In the genomic region with DNA sequence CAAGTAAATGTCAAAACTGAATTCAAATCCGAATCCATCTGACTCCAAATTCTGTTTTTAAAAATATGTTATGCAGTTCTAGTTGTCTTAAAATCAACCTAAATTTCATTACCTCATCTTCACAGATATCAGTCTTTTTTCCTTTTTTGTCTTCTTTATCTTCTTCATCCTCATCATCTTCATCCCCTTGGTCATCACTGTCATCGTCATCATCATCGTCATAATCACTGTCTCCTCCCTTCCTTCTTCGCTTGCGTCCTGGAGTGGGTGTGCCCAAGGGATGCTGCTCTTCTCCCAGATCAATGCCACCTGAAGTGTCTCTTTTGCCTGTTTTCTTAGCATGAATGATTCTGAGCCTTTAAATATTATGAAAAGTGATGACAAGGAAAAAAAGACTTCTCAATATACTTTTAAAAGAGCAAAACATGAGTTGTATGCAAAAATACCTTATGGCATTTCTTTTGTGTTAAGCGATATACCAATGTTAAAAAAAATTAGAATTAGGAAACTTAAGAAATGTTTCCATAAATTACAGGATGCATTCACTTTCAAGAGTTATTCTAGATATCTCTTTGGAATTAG, we compare ENCODE assay signal across 1 cellular context.
A peak's percentile ranks its signal among the peaks of the same experiment; 100 is the strongest.
TF ChIP-seq lines count a peak whose summit lies in the region.

No MANE protein-coding gene starts in this region.

TF ChIP-seq in HepG2, 621 proteins besides CTCF, POLR2A, EP300 and RAD21:
- TF ChIP-seq, protein P1, sequence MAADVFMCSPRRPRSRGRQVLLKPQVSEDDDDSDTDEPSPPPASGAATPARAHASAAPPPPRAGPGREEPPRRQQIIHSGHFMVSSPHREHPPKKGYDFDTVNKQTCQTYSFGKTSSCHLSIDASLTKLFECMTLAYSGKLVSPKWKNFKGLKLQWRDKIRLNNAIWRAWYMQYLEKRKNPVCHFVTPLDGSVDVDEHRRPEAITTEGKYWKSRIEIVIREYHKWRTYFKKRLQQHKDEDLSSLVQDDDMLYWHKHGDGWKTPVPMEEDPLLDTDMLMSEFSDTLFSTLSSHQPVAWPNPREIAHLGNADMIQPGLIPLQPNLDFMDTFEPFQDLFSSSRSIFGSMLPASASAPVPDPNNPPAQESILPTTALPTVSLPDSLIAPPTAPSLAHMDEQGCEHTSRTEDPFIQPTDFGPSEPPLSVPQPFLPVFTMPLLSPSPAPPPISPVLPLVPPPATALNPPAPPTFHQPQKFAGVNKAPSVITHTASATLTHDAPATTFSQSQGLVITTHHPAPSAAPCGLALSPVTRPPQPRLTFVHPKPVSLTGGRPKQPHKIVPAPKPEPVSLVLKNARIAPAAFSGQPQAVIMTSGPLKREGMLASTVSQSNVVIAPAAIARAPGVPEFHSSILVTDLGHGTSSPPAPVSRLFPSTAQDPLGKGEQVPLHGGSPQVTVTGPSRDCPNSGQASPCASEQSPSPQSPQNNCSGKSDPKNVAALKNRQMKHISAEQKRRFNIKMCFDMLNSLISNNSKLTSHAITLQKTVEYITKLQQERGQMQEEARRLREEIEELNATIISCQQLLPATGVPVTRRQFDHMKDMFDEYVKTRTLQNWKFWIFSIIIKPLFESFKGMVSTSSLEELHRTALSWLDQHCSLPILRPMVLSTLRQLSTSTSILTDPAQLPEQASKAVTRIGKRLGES (CRISPR knock-in tag; IDR thresholded peaks at IDR 0.05; ENCODE audit: borderline replicate concordance), result no peak
- TF ChIP-seq ZNF337 (CRISPR knock-in tag; IDR thresholded peaks at IDR 0.05; ENCODE audit: borderline replicate concordance, low read depth) (no peak), ZMYM2 (CRISPR knock-in tag; IDR thresholded peaks at IDR 0.05) (no peak), ZNF766 (CRISPR knock-in tag; IDR thresholded peaks at IDR 0.05; ENCODE audit: borderline replicate concordance) (no peak), THYN1 (CRISPR knock-in tag; IDR thresholded peaks at IDR 0.05; ENCODE audit: borderline replicate concordance, low read depth) (no peak), RBM22 (optimal IDR thresholded peaks at IDR 0.05; ENCODE audit: low read length) (no peak), YEATS4 (CRISPR knock-in tag; IDR thresholded peaks at IDR 0.05; ENCODE audit: borderline replicate concordance) (no peak), CREB1 (IDR thresholded peaks at IDR 0.05) (peak; percentile 59), CREB1 (CRISPR knock-in tag; IDR thresholded peaks at IDR 0.05) (no peak), NFRKB (IDR thresholded peaks at IDR 0.05) (no peak), POLR2AphosphoS5 (IDR thresholded peaks at IDR 0.05; ENCODE audit: low read depth, low read length) (no peak), MAFF (IDR thresholded peaks at IDR 0.05; ENCODE audit: low read depth, low read length) (peak; percentile 58), TRIM24 (CRISPR knock-in tag; IDR thresholded peaks at IDR 0.05) (no peak), ZNF7 (CRISPR knock-in tag; IDR thresholded peaks at IDR 0.05) (no peak), MAFK (conservative IDR thresholded peaks at IDR 0.05 in 1 of 2, IDR thresholded peaks at IDR 0.05 in 1 of 2; ENCODE audit: low read length in 2 of 2) (peak; percentile 41 to 76), CEBPB (IDR thresholded peaks at IDR 0.05; ENCODE audit: borderline replicate concordance, low read depth, low read length) (no peak), MED8 (CRISPR knock-in tag; IDR thresholded peaks at IDR 0.05; ENCODE audit: insufficient replicate concordance) (no peak)
- TF ChIP-seq, protein P2, sequence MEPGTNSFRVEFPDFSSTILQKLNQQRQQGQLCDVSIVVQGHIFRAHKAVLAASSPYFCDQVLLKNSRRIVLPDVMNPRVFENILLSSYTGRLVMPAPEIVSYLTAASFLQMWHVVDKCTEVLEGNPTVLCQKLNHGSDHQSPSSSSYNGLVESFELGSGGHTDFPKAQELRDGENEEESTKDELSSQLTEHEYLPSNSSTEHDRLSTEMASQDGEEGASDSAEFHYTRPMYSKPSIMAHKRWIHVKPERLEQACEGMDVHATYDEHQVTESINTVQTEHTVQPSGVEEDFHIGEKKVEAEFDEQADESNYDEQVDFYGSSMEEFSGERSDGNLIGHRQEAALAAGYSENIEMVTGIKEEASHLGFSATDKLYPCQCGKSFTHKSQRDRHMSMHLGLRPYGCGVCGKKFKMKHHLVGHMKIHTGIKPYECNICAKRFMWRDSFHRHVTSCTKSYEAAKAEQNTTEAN (CRISPR knock-in tag; conservative IDR thresholded peaks at IDR 0.05), result no peak
- TF ChIP-seq, protein P3, sequence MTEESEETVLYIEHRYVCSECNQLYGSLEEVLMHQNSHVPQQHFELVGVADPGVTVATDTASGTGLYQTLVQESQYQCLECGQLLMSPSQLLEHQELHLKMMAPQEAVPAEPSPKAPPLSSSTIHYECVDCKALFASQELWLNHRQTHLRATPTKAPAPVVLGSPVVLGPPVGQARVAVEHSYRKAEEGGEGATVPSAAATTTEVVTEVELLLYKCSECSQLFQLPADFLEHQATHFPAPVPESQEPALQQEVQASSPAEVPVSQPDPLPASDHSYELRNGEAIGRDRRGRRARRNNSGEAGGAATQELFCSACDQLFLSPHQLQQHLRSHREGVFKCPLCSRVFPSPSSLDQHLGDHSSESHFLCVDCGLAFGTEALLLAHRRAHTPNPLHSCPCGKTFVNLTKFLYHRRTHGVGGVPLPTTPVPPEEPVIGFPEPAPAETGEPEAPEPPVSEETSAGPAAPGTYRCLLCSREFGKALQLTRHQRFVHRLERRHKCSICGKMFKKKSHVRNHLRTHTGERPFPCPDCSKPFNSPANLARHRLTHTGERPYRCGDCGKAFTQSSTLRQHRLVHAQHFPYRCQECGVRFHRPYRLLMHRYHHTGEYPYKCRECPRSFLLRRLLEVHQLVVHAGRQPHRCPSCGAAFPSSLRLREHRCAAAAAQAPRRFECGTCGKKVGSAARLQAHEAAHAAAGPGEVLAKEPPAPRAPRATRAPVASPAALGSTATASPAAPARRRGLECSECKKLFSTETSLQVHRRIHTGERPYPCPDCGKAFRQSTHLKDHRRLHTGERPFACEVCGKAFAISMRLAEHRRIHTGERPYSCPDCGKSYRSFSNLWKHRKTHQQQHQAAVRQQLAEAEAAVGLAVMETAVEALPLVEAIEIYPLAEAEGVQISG (CRISPR knock-in tag; IDR thresholded peaks at IDR 0.05), result no peak
- TF ChIP-seq, protein P4, sequence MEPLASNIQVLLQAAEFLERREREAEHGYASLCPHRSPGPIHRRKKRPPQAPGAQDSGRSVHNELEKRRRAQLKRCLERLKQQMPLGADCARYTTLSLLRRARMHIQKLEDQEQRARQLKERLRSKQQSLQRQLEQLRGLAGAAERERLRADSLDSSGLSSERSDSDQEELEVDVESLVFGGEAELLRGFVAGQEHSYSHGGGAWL (CRISPR knock-in tag; IDR thresholded peaks at IDR 0.05), result no peak
- TF ChIP-seq, protein P5, sequence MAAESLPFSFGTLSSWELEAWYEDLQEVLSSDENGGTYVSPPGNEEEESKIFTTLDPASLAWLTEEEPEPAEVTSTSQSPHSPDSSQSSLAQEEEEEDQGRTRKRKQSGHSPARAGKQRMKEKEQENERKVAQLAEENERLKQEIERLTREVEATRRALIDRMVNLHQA (CRISPR knock-in tag; IDR thresholded peaks at IDR 0.05), result no peak
- TF ChIP-seq, protein P6, sequence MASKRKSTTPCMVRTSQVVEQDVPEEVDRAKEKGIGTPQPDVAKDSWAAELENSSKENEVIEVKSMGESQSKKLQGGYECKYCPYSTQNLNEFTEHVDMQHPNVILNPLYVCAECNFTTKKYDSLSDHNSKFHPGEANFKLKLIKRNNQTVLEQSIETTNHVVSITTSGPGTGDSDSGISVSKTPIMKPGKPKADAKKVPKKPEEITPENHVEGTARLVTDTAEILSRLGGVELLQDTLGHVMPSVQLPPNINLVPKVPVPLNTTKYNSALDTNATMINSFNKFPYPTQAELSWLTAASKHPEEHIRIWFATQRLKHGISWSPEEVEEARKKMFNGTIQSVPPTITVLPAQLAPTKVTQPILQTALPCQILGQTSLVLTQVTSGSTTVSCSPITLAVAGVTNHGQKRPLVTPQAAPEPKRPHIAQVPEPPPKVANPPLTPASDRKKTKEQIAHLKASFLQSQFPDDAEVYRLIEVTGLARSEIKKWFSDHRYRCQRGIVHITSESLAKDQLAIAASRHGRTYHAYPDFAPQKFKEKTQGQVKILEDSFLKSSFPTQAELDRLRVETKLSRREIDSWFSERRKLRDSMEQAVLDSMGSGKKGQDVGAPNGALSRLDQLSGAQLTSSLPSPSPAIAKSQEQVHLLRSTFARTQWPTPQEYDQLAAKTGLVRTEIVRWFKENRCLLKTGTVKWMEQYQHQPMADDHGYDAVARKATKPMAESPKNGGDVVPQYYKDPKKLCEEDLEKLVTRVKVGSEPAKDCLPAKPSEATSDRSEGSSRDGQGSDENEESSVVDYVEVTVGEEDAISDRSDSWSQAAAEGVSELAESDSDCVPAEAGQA (IDR thresholded peaks at IDR 0.05; ENCODE audit: low read depth), result no peak
- TF ChIP-seq, protein P6 (CRISPR knock-in tag; IDR thresholded peaks at IDR 0.05; ENCODE audit: borderline replicate concordance), result no peak
- TF ChIP-seq, protein P7, sequence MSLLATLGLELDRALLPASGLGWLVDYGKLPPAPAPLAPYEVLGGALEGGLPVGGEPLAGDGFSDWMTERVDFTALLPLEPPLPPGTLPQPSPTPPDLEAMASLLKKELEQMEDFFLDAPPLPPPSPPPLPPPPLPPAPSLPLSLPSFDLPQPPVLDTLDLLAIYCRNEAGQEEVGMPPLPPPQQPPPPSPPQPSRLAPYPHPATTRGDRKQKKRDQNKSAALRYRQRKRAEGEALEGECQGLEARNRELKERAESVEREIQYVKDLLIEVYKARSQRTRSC (CRISPR knock-in tag; IDR thresholded peaks at IDR 0.05; ENCODE audit: low read depth), result no peak
- TF ChIP-seq, protein P8, sequence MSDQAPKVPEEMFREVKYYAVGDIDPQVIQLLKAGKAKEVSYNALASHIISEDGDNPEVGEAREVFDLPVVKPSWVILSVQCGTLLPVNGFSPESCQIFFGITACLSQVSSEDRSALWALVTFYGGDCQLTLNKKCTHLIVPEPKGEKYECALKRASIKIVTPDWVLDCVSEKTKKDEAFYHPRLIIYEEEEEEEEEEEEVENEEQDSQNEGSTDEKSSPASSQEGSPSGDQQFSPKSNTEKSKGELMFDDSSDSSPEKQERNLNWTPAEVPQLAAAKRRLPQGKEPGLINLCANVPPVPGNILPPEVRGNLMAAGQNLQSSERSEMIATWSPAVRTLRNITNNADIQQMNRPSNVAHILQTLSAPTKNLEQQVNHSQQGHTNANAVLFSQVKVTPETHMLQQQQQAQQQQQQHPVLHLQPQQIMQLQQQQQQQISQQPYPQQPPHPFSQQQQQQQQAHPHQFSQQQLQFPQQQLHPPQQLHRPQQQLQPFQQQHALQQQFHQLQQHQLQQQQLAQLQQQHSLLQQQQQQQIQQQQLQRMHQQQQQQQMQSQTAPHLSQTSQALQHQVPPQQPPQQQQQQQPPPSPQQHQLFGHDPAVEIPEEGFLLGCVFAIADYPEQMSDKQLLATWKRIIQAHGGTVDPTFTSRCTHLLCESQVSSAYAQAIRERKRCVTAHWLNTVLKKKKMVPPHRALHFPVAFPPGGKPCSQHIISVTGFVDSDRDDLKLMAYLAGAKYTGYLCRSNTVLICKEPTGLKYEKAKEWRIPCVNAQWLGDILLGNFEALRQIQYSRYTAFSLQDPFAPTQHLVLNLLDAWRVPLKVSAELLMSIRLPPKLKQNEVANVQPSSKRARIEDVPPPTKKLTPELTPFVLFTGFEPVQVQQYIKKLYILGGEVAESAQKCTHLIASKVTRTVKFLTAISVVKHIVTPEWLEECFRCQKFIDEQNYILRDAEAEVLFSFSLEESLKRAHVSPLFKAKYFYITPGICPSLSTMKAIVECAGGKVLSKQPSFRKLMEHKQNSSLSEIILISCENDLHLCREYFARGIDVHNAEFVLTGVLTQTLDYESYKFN (CRISPR knock-in tag; conservative IDR thresholded peaks at IDR 0.05), result no peak
- TF ChIP-seq, protein P9, sequence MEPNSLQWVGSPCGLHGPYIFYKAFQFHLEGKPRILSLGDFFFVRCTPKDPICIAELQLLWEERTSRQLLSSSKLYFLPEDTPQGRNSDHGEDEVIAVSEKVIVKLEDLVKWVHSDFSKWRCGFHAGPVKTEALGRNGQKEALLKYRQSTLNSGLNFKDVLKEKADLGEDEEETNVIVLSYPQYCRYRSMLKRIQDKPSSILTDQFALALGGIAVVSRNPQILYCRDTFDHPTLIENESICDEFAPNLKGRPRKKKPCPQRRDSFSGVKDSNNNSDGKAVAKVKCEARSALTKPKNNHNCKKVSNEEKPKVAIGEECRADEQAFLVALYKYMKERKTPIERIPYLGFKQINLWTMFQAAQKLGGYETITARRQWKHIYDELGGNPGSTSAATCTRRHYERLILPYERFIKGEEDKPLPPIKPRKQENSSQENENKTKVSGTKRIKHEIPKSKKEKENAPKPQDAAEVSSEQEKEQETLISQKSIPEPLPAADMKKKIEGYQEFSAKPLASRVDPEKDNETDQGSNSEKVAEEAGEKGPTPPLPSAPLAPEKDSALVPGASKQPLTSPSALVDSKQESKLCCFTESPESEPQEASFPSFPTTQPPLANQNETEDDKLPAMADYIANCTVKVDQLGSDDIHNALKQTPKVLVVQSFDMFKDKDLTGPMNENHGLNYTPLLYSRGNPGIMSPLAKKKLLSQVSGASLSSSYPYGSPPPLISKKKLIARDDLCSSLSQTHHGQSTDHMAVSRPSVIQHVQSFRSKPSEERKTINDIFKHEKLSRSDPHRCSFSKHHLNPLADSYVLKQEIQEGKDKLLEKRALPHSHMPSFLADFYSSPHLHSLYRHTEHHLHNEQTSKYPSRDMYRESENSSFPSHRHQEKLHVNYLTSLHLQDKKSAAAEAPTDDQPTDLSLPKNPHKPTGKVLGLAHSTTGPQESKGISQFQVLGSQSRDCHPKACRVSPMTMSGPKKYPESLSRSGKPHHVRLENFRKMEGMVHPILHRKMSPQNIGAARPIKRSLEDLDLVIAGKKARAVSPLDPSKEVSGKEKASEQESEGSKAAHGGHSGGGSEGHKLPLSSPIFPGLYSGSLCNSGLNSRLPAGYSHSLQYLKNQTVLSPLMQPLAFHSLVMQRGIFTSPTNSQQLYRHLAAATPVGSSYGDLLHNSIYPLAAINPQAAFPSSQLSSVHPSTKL (CRISPR knock-in tag; IDR thresholded peaks at IDR 0.05), result no peak
